9 cellular contexts compared by ENCODE assay signal in the genomic region with DNA sequence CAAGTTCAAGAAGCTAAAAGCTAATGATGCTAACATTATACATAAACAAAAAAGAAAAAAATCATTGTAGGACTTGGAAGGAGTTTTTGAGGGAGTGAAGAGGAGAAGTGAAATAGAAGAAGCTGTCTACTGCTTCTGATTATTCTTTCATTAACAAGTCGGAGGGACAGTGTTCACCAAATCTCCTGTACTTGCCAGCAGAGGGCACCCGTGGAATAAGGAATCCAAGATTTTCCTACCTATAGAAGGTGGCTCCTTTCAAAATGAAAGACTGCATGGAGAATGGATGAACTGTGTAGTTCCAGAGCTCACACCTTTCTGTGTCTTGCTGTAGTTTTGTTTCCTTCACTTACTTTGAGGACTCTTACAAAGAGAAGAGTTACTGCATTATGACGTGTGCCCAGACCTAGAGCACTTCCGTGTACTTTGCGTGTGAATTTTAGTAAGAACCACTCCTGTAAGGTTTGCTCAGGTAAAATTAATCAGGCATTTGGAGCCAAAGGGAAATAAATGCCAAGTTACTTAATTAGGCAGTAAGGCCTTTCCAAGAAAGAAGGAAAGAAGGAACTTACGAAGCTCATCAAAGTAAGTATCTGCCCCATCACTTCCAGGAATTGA.
DNase-seq lines count a peak whose midpoint lies in the region; ATAC-seq and TF ChIP-seq lines count a peak whose summit lies in the region.
"Had no signal": no experiment of that assay in that cellular context is flagged by ENCODE, and none has a peak within 500 bp of the region (broad histone marks: within the 10 kb centered on the region; RNA-seq: fewer than 3 reads in every experiment).

No MANE protein-coding gene starts in this region.

- peak; percentile 37 for DNase-seq in AG04450 (ENCODE audit: low read depth, low spot score)
- peak; percentile 11 for DNase-seq in GM10266 (ENCODE audit: extremely low spot score)
- DNase-seq in NCI-H748 (lab: John Stamatoyannopoulos, UW; ENCODE audit: unreplicated experiment) = peak; percentile 83
- DNase-seq in astrocyte of the cerebellum (ENCODE audit: low read depth) = peak; percentile 55
- peak; percentile 12 for DNase-seq in iPS DF 19.7 (ENCODE audit: low read depth, low spot score)
- DNase-seq in smooth muscle cell (lab: John Stamatoyannopoulos, UW; ENCODE audit: unreplicated experiment) = no peak

- TF ChIP-seq CTCF in AG04450 (IDR thresholded peaks at IDR 0.05; ENCODE audit: low read depth, low read length) (peak; percentile 81), GM10266 (IDR thresholded peaks at IDR 0.05; ENCODE audit: control insufficient read depth, insufficient read depth, low read depth, missing control alignments) (peak; percentile 70), astrocyte of the cerebellum (IDR thresholded peaks at IDR 0.05; ENCODE audit: low read depth, low read length, missing control alignments) (peak; percentile 76), smooth muscle cell (IDR thresholded peaks at IDR 0.05; ENCODE audit: borderline replicate concordance, insufficient read depth, poor library complexity, severe bottlenecking) (peak; percentile 84)

- H3K9me3 ChIP-seq in AG04450 (ENCODE audit: control insufficient read depth, insufficient read depth, low read length) = no peaks in the 10 kb centered on the region
- no peaks in the 10 kb centered on the region for H3K9me3 ChIP-seq in smooth muscle cell (replicated peaks; ENCODE audit: low read depth)

- POLR2A ChIA-PET in AG04450 (lab: Yijun Ruan, JAX) = interaction anchor here (0.5 kb wide), 1 partner anchor 8 kb away, joined by 5 read pairs; no protein-coding TSS in a partner anchor

- no peaks in the 10 kb centered on the region for H3K36me3 ChIP-seq in smooth muscle cell (ENCODE audit: low read depth)

- H3K4me3 ChIP-seq in AG04450 (ENCODE audit: low read depth, low read length) (no peak overlapping the region), astrocyte of the cerebellum (ENCODE audit: low read depth, low read length) (no peak overlapping the region), smooth muscle cell (no peak overlapping the region)
- H3K4me3 ChIP-seq: skin epidermis had no signal

- H3K4me2 ChIP-seq in smooth muscle cell = no peak overlapping the region

- H3K9ac ChIP-seq in smooth muscle cell (ENCODE audit: low read depth) = no peak overlapping the region

- no peak overlapping the region for H2AFZ ChIP-seq in smooth muscle cell (ENCODE audit: low read depth)

- no peaks in the 10 kb centered on the region for H3K27me3 ChIP-seq in AG04450 (ENCODE audit: control insufficient read depth, insufficient read depth, low read length)
- no peaks in the 10 kb centered on the region for H3K27me3 ChIP-seq in smooth muscle cell (ENCODE audit: low read depth)

- H3K27ac ChIP-seq in AG04450 (ENCODE audit: low read depth, low read length) (no peak overlapping the region), smooth muscle cell (ENCODE audit: low read depth) (no peak overlapping the region)
- H3K27ac ChIP-seq: skin epidermis had no signal

- H4K20me1 ChIP-seq in smooth muscle cell (ENCODE audit: low read depth) = no peaks in the 10 kb centered on the region

- ATAC-seq in HG03342 (IDR thresholded peaks at IDR 0.05; ENCODE audit: unreplicated experiment) (peak; percentile 57), HG03460 (IDR thresholded peaks at IDR 0.05; ENCODE audit: unreplicated experiment) (no peak)

- CTCF ChIA-PET in AG04450 (lab: Charles Lee) = interaction anchor here (0.6 to 4.1 kb wide), 61 partner anchors 8 to 1117 kb away, joined by 3 to 68 read pairs (median 4); a partner anchor contains a TSS

- no peaks in the 10 kb centered on the region for H3K79me2 ChIP-seq in smooth muscle cell (ENCODE audit: low read depth)

- no peaks in the 10 kb centered on the region for H3K4me1 ChIP-seq in smooth muscle cell (ENCODE audit: low read depth)

- 53% methylated on average over 6 of the region's 6 CpGs for WGBS in smooth muscle cell (ENCODE audit: low lambda C conversion rate)

- in situ Hi-C loops in astrocyte of the cerebellum (cut with HindIII; ENCODE audit: low sequenced_read_pairs) = no loop called here

- no peaks in the 10 kb centered on the region for H3F3A ChIP-seq in smooth muscle cell (ENCODE audit: low read depth)
